13 cellular contexts compared by ENCODE assay signal in the genomic region with DNA sequence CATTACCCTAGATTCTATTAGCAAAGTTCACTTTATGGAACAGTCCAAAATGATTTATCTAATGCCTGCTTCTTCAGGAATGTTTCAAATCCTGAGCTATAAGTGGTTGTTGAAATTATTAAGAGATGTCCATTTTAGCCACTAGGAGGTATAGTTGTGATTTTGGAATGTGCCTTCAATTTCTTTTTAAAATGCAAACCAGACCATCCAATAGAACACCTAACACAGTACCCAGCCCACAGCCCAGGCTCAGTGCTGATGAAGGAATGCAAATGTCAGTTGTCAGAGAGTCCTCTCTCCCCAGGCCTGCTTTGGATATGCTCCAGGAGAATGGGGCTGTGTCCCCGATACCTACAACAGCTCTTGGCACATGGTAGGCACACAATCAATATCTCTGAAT.
DNase-seq lines count a peak whose midpoint lies in the region; ATAC-seq, FAIRE-seq and TF ChIP-seq lines count a peak whose summit lies in the region.
"Had no signal": no experiment of that assay in that cellular context is flagged by ENCODE, and none has a peak within 500 bp of the region (broad histone marks: within the 10 kb centered on the region; RNA-seq: fewer than 3 reads in every experiment).

No MANE protein-coding gene starts in this region.

- ATAC-seq in GM12878, result peak; percentile 36
- ATAC-seq in right lobe of liver, result peak; percentile 87 to 97 (median 92)
- ATAC-seq in HG03442 (IDR thresholded peaks at IDR 0.05; ENCODE audit: unreplicated experiment), result no peak
- ATAC-seq: GM23338, left colon had no signal

- H3K9ac ChIP-seq in Karpas-422 (ENCODE audit: low read length), result no peak overlapping the region
- no peak overlapping the region for H3K9ac ChIP-seq in GM12878 (ENCODE audit: control insufficient read depth, insufficient read depth, low read length)

- RAD21 ChIA-PET in GM12878 (lab: Charles Lee; ENCODE audit: unreplicated experiment), result interaction anchor here (0.8 to 4.8 kb wide), 20 partner anchors 10 to 256 kb away, joined by 3 to 21 read pairs (median 3); no protein-coding TSS in a partner anchor

- intact Hi-C loops in GM12878 (cut with micrococcal nuclease; ENCODE audit: unreplicated experiment), result no loop called here
- intact Hi-C loops in right lobe of liver (cut with DNase I), result no loop called here
- intact Hi-C loops in adrenal gland (cut with DNase I), result no loop called here

- no peaks in the 10 kb centered on the region for H3K9me3 ChIP-seq in Karpas-422 (ENCODE audit: low read length)
- no peaks in the 10 kb centered on the region; the same call in 1 of the 3 replicates for H3K9me3 ChIP-seq in GM12878 (replicated peaks; ENCODE audit: control insufficient read depth, insufficient read depth, low read length)
- no peaks in the 10 kb centered on the region for H3K9me3 ChIP-seq in right lobe of liver
- no peaks in the 10 kb centered on the region for H3K9me3 ChIP-seq in adrenal gland (replicated peaks in 1 of 3)

- in situ Hi-C loops in GM12878 (cut with MboI), result no loop called here

- FAIRE-seq in GM12878 (lab: Jason Lieb, UNC), result no peak
- FAIRE-seq: urothelium cell line had no signal

- H3K9me2 ChIP-seq in Karpas-422 (replicated peaks; ENCODE audit: insufficient read depth, low read length), result no peaks in the 10 kb centered on the region

- H3K4me2 ChIP-seq in Karpas-422 (ENCODE audit: low read depth, low read length, poor library complexity, severe bottlenecking) (no peak overlapping the region), GM12878 (ENCODE audit: control insufficient read depth, insufficient read depth) (no peak overlapping the region)
- H3K4me2 ChIP-seq: GM23338 had no signal

- H3K36me3 ChIP-seq in Karpas-422 (ENCODE audit: insufficient read depth, low read length), result no peaks in the 10 kb centered on the region
- no peaks in the 10 kb centered on the region for H3K36me3 ChIP-seq in GM12878 (ENCODE audit: control insufficient read depth in 2 of 2, insufficient read depth in 2 of 2, low read length in 1 of 2)
- no peaks in the 10 kb centered on the region for H3K36me3 ChIP-seq in right lobe of liver
- no peaks in the 10 kb centered on the region for H3K36me3 ChIP-seq in adrenal gland (replicated peaks in 1 of 2)

- peak; percentile 42; the same call in 1 of the 2 replicates for TF ChIP-seq RAD21 in GM12878 (IDR thresholded peaks at IDR 0.05; ENCODE audit: insufficient read depth, low read depth, low read length)

- no peak for TF ChIP-seq POLR2A in GM12878 (IDR thresholded peaks at IDR 0.05; ENCODE audit: low read depth, low read length)
- no peak for TF ChIP-seq POLR2A in right lobe of liver (IDR thresholded peaks at IDR 0.05)
- no peak for TF ChIP-seq POLR2A in adrenal gland (IDR thresholded peaks at IDR 0.05)

- TF ChIP-seq CTCF in C4-2B (conservative IDR thresholded peaks at IDR 0.05) (peak; percentile 45), GM12878 (IDR thresholded peaks at IDR 0.05 in 2 of 3, conservative IDR thresholded peaks at IDR 0.05 in 1 of 3; ENCODE audit: control insufficient read depth in 2 of 3, extremely low read depth in 1 of 3, insufficient read depth in 1 of 3, low read depth in 3 of 3, low read length in 3 of 3) (peak in 2 of 3 experiments; percentile 13 to 30; a peak in 2 of 6 replicates), right lobe of liver (IDR thresholded peaks at IDR 0.05) (peak; percentile 41 to 52 (median 48)), adrenal gland (IDR thresholded peaks at IDR 0.05) (peak in 3 of 6 experiments; percentile 17 to 30 (median 18))

- H3K4me3 ChIP-seq in Karpas-422 (ENCODE audit: low read length) (no peak overlapping the region), GM12878 (no peak overlapping the region), right lobe of liver (no peak overlapping the region), adrenal gland (no peak overlapping the region)
- H3K4me3 ChIP-seq: GM23338 had no signal

- H4K20me1 ChIP-seq in Karpas-422 (ENCODE audit: insufficient read depth, low read depth, low read length) (no peaks in the 10 kb centered on the region), GM12878 (ENCODE audit: control insufficient read depth, insufficient read depth) (no peaks in the 10 kb centered on the region)

- SMC1A ChIA-PET in GM12878 (lab: Charles Lee; ENCODE audit: uncharacterized antibody, unreplicated experiment), result interaction anchor here (0.6 to 5.1 kb wide), 20 partner anchors 10 to 255 kb away, joined by 3 to 24 read pairs (median 3); no protein-coding TSS in a partner anchor

- H3K27ac ChIP-seq in C4-2B (no peak overlapping the region), Karpas-422 (ENCODE audit: low read length) (no peak overlapping the region), GM12878 (ENCODE audit: control insufficient read depth, insufficient read depth) (no peak overlapping the region), right lobe of liver (no peak overlapping the region), adrenal gland (no peak overlapping the region)

- TF ChIP-seq EP300 in GM12878 (IDR thresholded peaks at IDR 0.05; ENCODE audit: borderline replicate concordance in 1 of 2, control insufficient read depth in 1 of 2, low read depth in 2 of 2, low read length in 2 of 2), result no peak

- H3K4me1 ChIP-seq in Karpas-422 (ENCODE audit: low read length) (peaks cover 37% of the 10 kb centered on the region), GM12878 (ENCODE audit: control insufficient read depth, insufficient read depth, low read length) (peaks cover 30% of the 10 kb centered on the region), right lobe of liver (peaks cover 0 to 5% (median 2%) of the 10 kb centered on the region in 4 donors), adrenal gland (replicated peaks in 1 of 2) (no peaks in the 10 kb centered on the region)

- H3K27me3 ChIP-seq in Karpas-422 (ENCODE audit: low read length) (no peaks in the 10 kb centered on the region; the same call in 1 of the 2 replicates), GM12878 (replicated peaks in 1 of 2; ENCODE audit: control insufficient read depth in 2 of 2, insufficient read depth in 2 of 2, low read length in 1 of 2) (no peaks in the 10 kb centered on the region), right lobe of liver (no peaks in the 10 kb centered on the region), adrenal gland (no peaks in the 10 kb centered on the region)

- WGBS in GM12878 (ENCODE audit: insufficient coverage, insufficient replicate concordance, low lambda C conversion rate, missing lambda C conversion rate), result 92% methylated on average over 1 of the region's 1 CpG
- 10% methylated on average over 1 of the region's 1 CpG for WGBS in right lobe of liver (ENCODE audit: insufficient coverage, low coverage, low lambda C conversion rate, missing lambda C conversion rate)
- WGBS in adrenal gland, 4 donors, result 63 to 100% (median 91%) methylated on average over 1 of the region's 1 CpG

- no TSS peak for BruUV-seq in GM12878 (replicated peaks; lab: Mats Ljungman, UMichigan)

- DNase-seq in Karpas-422, result peak; percentile 61
- no peak for DNase-seq in GM12878 (ENCODE audit: low read depth, low spot score)
- DNase-seq in right lobe of liver, result no peak
- DNase-seq in adrenal gland, result no peak
- DNase-seq in activated effector memory CD4-positive, alpha-beta T cell treated with Interleukin-2 at 50 U/mL for 16 hours, result no peak
- no peak for DNase-seq in GDM1 (lab: John Stamatoyannopoulos, UW)
- DNase-seq: activated naive CD4-positive, alpha-beta T cell treated with anti-CD3 and anti-CD28 coated beads, Interleukin-2, amount 10 ng/mL, durations not matched to agents 7 days and 5 days; endodermal cell; left colon had no signal

- no peaks in the 10 kb centered on the region for H3K79me2 ChIP-seq in Karpas-422 (ENCODE audit: low read length)
- H3K79me2 ChIP-seq in GM12878 (ENCODE audit: control insufficient read depth, insufficient read depth, low read length), result no peaks in the 10 kb centered on the region

- H2AFZ ChIP-seq in Karpas-422 (ENCODE audit: low read length), result no peak overlapping the region
- no peak overlapping the region for H2AFZ ChIP-seq in GM12878 (ENCODE audit: control insufficient read depth, low read depth, low read length)
- H2AFZ ChIP-seq: GM23338 had no signal

- POLR2A ChIA-PET in GM12878 (lab: Charles Lee), result no interaction called here

- CTCF ChIA-PET in GM12878 (lab: Yijun Ruan, JAX), result interaction anchor here (0.8 to 5.4 kb wide), 19 partner anchors 10 to 266 kb away, joined by 3 to 70 read pairs (median 5); a partner anchor contains a TSS

TF ChIP-seq in GM12878, 131 proteins besides CTCF, POLR2A, EP300 and RAD21 (continues in another document):
- TF ChIP-seq RFX5 (IDR thresholded peaks at IDR 0.05; ENCODE audit: low read depth, low read length), result no peak
- TF ChIP-seq POLR2AphosphoS2 (IDR thresholded peaks at IDR 0.05; ENCODE audit: low read depth, low read length), result no peak
- no peak for TF ChIP-seq FOXM1 (IDR thresholded peaks at IDR 0.05; ENCODE audit: low read depth, low read length)
